ENCODE assay signal across 22 cellular contexts in genomic region chr5:18771097-18771610, GRCh38.
"Had no signal": no experiment of that assay in that cellular context is flagged by ENCODE, and none has a peak within 500 bp of the region (broad histone marks: within the 10 kb centered on the region; RNA-seq: fewer than 3 reads in every experiment).

No MANE protein-coding gene starts in this region.

- DNase-seq: effector CD4-positive, alpha-beta T cell; endodermal cell; gastrocnemius medialis; heart right ventricle; hypothalamus; natural killer cell; nucleus accumbens; ovary; stimulated activated CD4-positive, alpha-beta T cell treated with anti-CD3 and anti-CD28 coated beads, Interleukin-4, amount 100 ng/mL, for 1 hour; stimulated activated CD8-positive, alpha-beta memory T cell treated with anti-CD3 and anti-CD28 coated beads, Interleukin-4, amount 100 ng/mL, for 48 hours; stimulated activated naive CD8-positive, alpha-beta T cell treated with anti-CD3 and anti-CD28 coated beads, Interleukin-15, Interleukin-2, amounts not matched to agents 100 U/mL and 50 U/mL, for 24 hours; thyroid gland; upper lobe of left lung; uterus had no signal

- ATAC-seq: gastrocnemius medialis; heart right ventricle; left lobe of liver; natural killer cell; stimulated activated effector memory CD8-positive, alpha-beta T cell treated with anti-CD3 and anti-CD28 coated beads, Interleukin-12 subunit alpha, Interleukin-12 subunit beta, amount 100 ng/mL, for 72 hours; stimulated activated naive CD8-positive, alpha-beta T cell treated with anti-CD3 and anti-CD28 coated beads, Interleukin-15, Interleukin-2, amounts not matched to agents 100 U/mL and 50 U/mL, for 24 hours had no signal

- H3K4me3 ChIP-seq: coronary artery, gastrocnemius medialis, heart right ventricle, ovary, right atrium auricular region, smooth muscle cell, suprapubic skin, thyroid gland, upper lobe of left lung, uterus had no signal

- H3K27ac ChIP-seq: coronary artery, gastrocnemius medialis, heart right ventricle, ovary, right atrium auricular region, suprapubic skin, thyroid gland, upper lobe of left lung, uterus had no signal

- H3K4me2 ChIP-seq: smooth muscle cell had no signal

- FAIRE-seq: endothelial cell of umbilical vein, islet of Langerhans had no signal

- H3K36me3 ChIP-seq: gastrocnemius medialis, heart right ventricle, ovary, right atrium auricular region, suprapubic skin, thyroid gland, upper lobe of left lung, uterus had no signal

- H3K27me3 ChIP-seq: gastrocnemius medialis, heart right ventricle, ovary, right atrium auricular region, suprapubic skin, thyroid gland, upper lobe of left lung, uterus had no signal

- H3K4me1 ChIP-seq: gastrocnemius medialis, heart right ventricle, right atrium auricular region, suprapubic skin, thyroid gland, upper lobe of left lung, uterus had no signal

- H3K9me3 ChIP-seq: gastrocnemius medialis, heart right ventricle, ovary, right atrium auricular region, suprapubic skin, thyroid gland, upper lobe of left lung, uterus had no signal
